ENCODE assay signal across 1 cellular context in the genomic region with DNA sequence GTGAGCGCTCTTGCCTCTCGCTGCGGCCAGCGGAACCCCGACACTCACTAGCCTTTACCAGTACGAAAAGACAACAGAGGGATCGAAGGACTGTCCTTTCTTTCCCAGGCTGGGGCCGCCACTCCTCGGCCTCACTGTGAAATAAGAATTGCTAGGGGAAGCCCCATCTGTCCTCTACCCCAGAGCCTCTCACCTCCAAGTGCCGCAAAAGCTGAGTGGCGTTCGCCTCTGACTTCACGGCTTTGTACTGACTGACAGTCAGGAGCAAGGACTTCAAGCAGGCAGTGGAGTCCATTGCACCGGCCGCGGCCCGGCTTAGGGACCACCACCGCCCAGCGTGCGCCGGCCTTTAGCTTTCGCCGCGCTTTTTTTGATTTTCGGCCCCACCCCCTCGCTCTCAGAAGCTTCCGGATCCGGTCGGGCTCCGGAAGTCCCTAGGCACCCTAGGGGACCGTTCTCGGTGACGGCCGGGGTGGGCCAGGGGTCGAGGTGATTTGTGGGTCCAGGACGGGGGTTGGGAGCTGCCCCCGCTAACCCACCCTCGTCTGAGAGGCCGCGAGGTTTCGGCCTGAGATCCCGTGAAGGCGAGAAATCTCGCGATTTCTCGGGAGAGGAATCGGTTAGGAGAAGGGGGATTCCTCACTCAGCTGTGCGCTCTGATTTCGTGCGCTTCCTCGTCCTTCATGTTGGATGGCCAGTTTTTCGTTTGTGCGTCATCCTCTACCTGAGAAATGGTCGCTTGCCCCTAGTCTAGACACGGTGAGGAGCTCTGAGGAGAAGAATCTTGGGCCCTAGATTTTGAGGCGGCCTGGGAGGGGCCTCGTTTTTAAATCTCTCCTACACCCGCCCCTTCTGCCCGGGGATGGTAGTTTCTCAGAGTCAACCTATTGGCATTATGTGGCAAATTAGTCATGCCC.
A peak's percentile ranks its signal among the peaks of the same experiment; 100 is the strongest.
TF ChIP-seq lines count a peak whose summit lies in the region.

A gene (minus strand): TSS at position 358 of the 917 bp plus-strand sequence. CDS start 63 bp downstream, at position 295.
A gene with protein sequence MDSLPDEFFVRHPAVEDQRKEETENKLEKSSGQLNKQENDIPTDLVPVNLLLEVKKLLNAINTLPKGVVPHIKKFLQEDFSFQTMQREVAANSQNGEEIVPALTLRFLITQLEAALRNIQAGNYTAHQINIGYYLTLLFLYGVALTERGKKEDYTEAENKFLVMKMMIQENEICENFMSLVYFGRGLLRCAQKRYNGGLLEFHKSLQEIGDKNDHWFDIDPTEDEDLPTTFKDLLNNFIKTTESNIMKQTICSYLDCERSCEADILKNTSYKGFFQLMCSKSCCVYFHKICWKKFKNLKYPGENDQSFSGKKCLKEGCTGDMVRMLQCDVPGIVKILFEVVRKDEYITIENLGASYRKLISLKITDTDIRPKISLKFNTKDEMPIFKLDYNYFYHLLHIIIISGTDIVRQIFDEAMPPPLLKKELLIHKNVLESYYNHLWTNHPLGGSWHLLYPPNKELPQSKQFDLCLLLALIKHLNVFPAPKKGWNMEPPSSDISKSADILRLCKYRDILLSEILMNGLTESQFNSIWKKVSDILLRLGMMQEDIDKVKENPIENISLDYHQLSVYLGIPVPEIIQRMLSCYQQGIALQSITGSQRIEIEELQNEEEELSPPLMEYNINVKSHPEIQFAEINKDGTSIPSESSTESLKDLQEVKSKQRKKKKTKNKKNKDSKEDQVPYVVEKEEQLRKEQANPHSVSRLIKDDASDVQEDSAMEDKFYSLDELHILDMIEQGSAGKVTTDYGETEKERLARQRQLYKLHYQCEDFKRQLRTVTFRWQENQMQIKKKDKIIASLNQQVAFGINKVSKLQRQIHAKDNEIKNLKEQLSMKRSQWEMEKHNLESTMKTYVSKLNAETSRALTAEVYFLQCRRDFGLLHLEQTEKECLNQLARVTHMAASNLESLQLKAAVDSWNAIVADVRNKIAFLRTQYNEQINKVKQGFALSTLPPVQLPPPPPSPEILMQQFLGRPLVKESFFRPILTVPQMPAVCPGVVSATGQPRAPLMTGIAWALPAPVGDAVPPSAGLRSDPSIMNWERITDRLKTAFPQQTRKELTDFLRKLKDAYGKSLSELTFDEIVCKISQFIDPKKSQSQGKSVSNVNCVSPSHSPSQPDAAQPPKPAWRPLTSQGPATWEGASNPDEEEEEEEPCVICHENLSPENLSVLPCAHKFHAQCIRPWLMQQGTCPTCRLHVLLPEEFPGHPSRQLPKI (plus strand): TSS at position 642 of the 917 bp plus-strand sequence. CDS start 15,685 bp downstream, outside the sequence.

TF ChIP-seq in HepG2, 621 proteins besides CTCF, POLR2A, EP300 and RAD21 (continued from another document and continues in another):
- TF ChIP-seq, protein P1, sequence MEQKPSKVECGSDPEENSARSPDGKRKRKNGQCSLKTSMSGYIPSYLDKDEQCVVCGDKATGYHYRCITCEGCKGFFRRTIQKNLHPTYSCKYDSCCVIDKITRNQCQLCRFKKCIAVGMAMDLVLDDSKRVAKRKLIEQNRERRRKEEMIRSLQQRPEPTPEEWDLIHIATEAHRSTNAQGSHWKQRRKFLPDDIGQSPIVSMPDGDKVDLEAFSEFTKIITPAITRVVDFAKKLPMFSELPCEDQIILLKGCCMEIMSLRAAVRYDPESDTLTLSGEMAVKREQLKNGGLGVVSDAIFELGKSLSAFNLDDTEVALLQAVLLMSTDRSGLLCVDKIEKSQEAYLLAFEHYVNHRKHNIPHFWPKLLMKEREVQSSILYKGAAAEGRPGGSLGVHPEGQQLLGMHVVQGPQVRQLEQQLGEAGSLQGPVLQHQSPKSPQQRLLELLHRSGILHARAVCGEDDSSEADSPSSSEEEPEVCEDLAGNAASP (CRISPR knock-in tag; IDR thresholded peaks at IDR 0.05; ENCODE audit: borderline replicate concordance): 0 out of 2 replicates have a peak, but pooled peaks have one; percentile 22
- no peak; the same call in 1 of the 2 replicates for TF ChIP-seq STAT5B (CRISPR knock-in tag; IDR thresholded peaks at IDR 0.05)
- TF ChIP-seq RFX1 (IDR thresholded peaks at IDR 0.05): no peak
- TF ChIP-seq, protein P2, sequence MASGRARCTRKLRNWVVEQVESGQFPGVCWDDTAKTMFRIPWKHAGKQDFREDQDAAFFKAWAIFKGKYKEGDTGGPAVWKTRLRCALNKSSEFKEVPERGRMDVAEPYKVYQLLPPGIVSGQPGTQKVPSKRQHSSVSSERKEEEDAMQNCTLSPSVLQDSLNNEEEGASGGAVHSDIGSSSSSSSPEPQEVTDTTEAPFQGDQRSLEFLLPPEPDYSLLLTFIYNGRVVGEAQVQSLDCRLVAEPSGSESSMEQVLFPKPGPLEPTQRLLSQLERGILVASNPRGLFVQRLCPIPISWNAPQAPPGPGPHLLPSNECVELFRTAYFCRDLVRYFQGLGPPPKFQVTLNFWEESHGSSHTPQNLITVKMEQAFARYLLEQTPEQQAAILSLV (CRISPR knock-in tag; IDR thresholded peaks at IDR 0.05; ENCODE audit: borderline replicate concordance): peak; percentile 74; the same call in 1 of the 2 replicates
- TF ChIP-seq PAF1 (CRISPR knock-in tag; IDR thresholded peaks at IDR 0.05): no peak
- no peak for TF ChIP-seq PTBP1 (IDR thresholded peaks at IDR 0.05; ENCODE audit: low read depth, low read length, poor library complexity, severe bottlenecking)
- TF ChIP-seq, protein P3, sequence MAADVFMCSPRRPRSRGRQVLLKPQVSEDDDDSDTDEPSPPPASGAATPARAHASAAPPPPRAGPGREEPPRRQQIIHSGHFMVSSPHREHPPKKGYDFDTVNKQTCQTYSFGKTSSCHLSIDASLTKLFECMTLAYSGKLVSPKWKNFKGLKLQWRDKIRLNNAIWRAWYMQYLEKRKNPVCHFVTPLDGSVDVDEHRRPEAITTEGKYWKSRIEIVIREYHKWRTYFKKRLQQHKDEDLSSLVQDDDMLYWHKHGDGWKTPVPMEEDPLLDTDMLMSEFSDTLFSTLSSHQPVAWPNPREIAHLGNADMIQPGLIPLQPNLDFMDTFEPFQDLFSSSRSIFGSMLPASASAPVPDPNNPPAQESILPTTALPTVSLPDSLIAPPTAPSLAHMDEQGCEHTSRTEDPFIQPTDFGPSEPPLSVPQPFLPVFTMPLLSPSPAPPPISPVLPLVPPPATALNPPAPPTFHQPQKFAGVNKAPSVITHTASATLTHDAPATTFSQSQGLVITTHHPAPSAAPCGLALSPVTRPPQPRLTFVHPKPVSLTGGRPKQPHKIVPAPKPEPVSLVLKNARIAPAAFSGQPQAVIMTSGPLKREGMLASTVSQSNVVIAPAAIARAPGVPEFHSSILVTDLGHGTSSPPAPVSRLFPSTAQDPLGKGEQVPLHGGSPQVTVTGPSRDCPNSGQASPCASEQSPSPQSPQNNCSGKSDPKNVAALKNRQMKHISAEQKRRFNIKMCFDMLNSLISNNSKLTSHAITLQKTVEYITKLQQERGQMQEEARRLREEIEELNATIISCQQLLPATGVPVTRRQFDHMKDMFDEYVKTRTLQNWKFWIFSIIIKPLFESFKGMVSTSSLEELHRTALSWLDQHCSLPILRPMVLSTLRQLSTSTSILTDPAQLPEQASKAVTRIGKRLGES (CRISPR knock-in tag; IDR thresholded peaks at IDR 0.05; ENCODE audit: borderline replicate concordance): no peak
- peak; percentile 90 for TF ChIP-seq THAP11 (CRISPR knock-in tag; IDR thresholded peaks at IDR 0.05)
- TF ChIP-seq ZZZ3 (CRISPR knock-in tag; IDR thresholded peaks at IDR 0.05; ENCODE audit: borderline replicate concordance): peak; percentile 88; the same call in 1 of the 2 replicates
- no peak for TF ChIP-seq ZNF619 (CRISPR knock-in tag; IDR thresholded peaks at IDR 0.05)
- no peak for TF ChIP-seq ZNF207 (IDR thresholded peaks at IDR 0.05; ENCODE audit: borderline replicate concordance)
- peak in 1 of 2 experiments; percentile 58; a peak in 1 of 4 replicates for TF ChIP-seq KLF16 (CRISPR knock-in tag; IDR thresholded peaks at IDR 0.05)
- peak; percentile 100 for TF ChIP-seq ZMYM4 (CRISPR knock-in tag; IDR thresholded peaks at IDR 0.05)
- no peak for TF ChIP-seq SUZ12 (IDR thresholded peaks at IDR 0.05; ENCODE audit: low read depth, low read length)
- no peak for TF ChIP-seq ZNF703 (CRISPR knock-in tag; IDR thresholded peaks at IDR 0.05; ENCODE audit: borderline replicate concordance)
- no peak; the same call in none of the 2 replicates for TF ChIP-seq NCOA2 (CRISPR knock-in tag; IDR thresholded peaks at IDR 0.05)
- TF ChIP-seq CENPX (CRISPR knock-in tag; IDR thresholded peaks at IDR 0.05): no peak
- peak; percentile 70 for TF ChIP-seq GATAD2A (CRISPR knock-in tag; IDR thresholded peaks at IDR 0.05)
- no peak for TF ChIP-seq ZNF3 (CRISPR knock-in tag; IDR thresholded peaks at IDR 0.05)
- TF ChIP-seq ZNF891 (CRISPR knock-in tag; IDR thresholded peaks at IDR 0.05): peak; percentile 10; the same call in 1 of the 2 replicates
- peak; percentile 76; the same call in 1 of the 2 replicates for TF ChIP-seq ZSCAN31 (CRISPR knock-in tag; IDR thresholded peaks at IDR 0.05; ENCODE audit: low read depth)
- 0 out of 2 replicates have a peak, but pooled peaks have one; percentile 19 for TF ChIP-seq CHD4 (IDR thresholded peaks at IDR 0.05; ENCODE audit: borderline replicate concordance, low read length)
- TF ChIP-seq ETV5 (CRISPR knock-in tag; IDR thresholded peaks at IDR 0.05; ENCODE audit: borderline replicate concordance): peak; percentile 85
- TF ChIP-seq SP1 (IDR thresholded peaks at IDR 0.05): no peak
- TF ChIP-seq SP1 (CRISPR knock-in tag; IDR thresholded peaks at IDR 0.05): peak; percentile 76
- peak; percentile 89; the same call in 1 of the 2 replicates for TF ChIP-seq MEF2D (CRISPR knock-in tag; IDR thresholded peaks at IDR 0.05)
- no peak for TF ChIP-seq PCBP2 (optimal IDR thresholded peaks at IDR 0.05; ENCODE audit: low read depth, low read length, poor library complexity, severe bottlenecking)
- TF ChIP-seq NR2C2 (CRISPR knock-in tag; IDR thresholded peaks at IDR 0.05; ENCODE audit: borderline replicate concordance): peak; percentile 90
- TF ChIP-seq ZNF790 (CRISPR knock-in tag; IDR thresholded peaks at IDR 0.05; ENCODE audit: borderline replicate concordance): no peak
- 0 out of 2 replicates have a peak, but pooled peaks have one; percentile 64 for TF ChIP-seq ZNF205 (CRISPR knock-in tag; IDR thresholded peaks at IDR 0.05)
- TF ChIP-seq PHF21A (CRISPR knock-in tag; IDR thresholded peaks at IDR 0.05): peak; percentile 91
- TF ChIP-seq YEATS2 (CRISPR knock-in tag; IDR thresholded peaks at IDR 0.05; ENCODE audit: borderline replicate concordance): peak; percentile 97
- no peak for TF ChIP-seq BCL6 (CRISPR knock-in tag; IDR thresholded peaks at IDR 0.05)
- no peak for TF ChIP-seq ZBTB21 (CRISPR knock-in tag; IDR thresholded peaks at IDR 0.05)
- no peak for TF ChIP-seq ZKSCAN8 (CRISPR knock-in tag; IDR thresholded peaks at IDR 0.05; ENCODE audit: borderline replicate concordance)
- peak; percentile 79 for TF ChIP-seq TAF1 (CRISPR knock-in tag; IDR thresholded peaks at IDR 0.05)
- TF ChIP-seq, protein P4, sequence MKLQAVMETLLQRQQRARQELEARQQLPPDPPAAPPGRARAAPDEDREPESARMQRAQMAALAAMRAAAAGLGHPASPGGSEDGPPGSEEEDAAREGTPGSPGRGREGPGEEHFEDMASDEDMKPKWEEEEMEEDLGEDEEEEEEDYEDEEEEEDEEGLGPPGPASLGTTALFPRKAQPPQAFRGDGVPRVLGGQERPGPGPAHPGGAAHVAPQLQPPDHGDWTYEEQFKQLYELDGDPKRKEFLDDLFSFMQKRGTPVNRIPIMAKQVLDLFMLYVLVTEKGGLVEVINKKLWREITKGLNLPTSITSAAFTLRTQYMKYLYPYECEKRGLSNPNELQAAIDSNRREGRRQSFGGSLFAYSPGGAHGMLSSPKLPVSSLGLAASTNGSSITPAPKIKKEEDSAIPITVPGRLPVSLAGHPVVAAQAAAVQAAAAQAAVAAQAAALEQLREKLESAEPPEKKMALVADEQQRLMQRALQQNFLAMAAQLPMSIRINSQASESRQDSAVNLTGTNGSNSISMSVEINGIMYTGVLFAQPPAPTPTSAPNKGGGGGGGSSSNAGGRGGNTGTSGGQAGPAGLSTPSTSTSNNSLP (IDR thresholded peaks at IDR 0.05; ENCODE audit: low read depth, low read length): no peak
- peak; percentile 32 for TF ChIP-seq SMAD3 (CRISPR knock-in tag; IDR thresholded peaks at IDR 0.05)
- no peak for TF ChIP-seq WIZ (CRISPR knock-in tag; IDR thresholded peaks at IDR 0.05)
- no peak for TF ChIP-seq ZNF552 (CRISPR knock-in tag; IDR thresholded peaks at IDR 0.05; ENCODE audit: borderline replicate concordance)
- TF ChIP-seq TCF12 (IDR thresholded peaks at IDR 0.05): no peak
- TF ChIP-seq TCF12 (CRISPR knock-in tag; IDR thresholded peaks at IDR 0.05): no peak
- peak; percentile 80 for TF ChIP-seq ZNF143 (CRISPR knock-in tag; IDR thresholded peaks at IDR 0.05)
- TF ChIP-seq RXRA (CRISPR knock-in tag; IDR thresholded peaks at IDR 0.05): peak; percentile 86
- TF ChIP-seq AHR (CRISPR knock-in tag; IDR thresholded peaks at IDR 0.05): 0 out of 2 replicates have a peak, but pooled peaks have one; percentile 28
- TF ChIP-seq, protein P5, sequence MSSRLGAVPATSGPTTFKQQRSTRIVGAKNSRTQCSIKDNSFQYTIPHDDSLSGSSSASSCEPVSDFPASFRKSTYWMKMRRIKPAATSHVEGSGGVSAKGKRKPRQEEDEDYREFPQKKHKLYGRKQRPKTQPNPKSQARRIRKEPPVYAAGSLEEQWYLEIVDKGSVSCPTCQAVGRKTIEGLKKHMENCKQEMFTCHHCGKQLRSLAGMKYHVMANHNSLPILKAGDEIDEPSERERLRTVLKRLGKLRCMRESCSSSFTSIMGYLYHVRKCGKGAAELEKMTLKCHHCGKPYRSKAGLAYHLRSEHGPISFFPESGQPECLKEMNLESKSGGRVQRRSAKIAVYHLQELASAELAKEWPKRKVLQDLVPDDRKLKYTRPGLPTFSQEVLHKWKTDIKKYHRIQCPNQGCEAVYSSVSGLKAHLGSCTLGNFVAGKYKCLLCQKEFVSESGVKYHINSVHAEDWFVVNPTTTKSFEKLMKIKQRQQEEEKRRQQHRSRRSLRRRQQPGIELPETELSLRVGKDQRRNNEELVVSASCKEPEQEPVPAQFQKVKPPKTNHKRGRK (CRISPR knock-in tag; IDR thresholded peaks at IDR 0.05): no peak
- peak; percentile 79 for TF ChIP-seq MIXL1 (CRISPR knock-in tag; IDR thresholded peaks at IDR 0.05)
- peak; percentile 7 for TF ChIP-seq ZNF256 (CRISPR knock-in tag; conservative IDR thresholded peaks at IDR 0.05)
- peak; percentile 74 for TF ChIP-seq SP2 (CRISPR knock-in tag; IDR thresholded peaks at IDR 0.05)
- TF ChIP-seq ZSCAN21 (CRISPR knock-in tag; IDR thresholded peaks at IDR 0.05; ENCODE audit: borderline replicate concordance): no peak
- TF ChIP-seq CHD2 (IDR thresholded peaks at IDR 0.05; ENCODE audit: low read depth, low read length): peak; percentile 96
- TF ChIP-seq KLF13 (CRISPR knock-in tag; IDR thresholded peaks at IDR 0.05): no peak
- peak; percentile 31; the same call in 1 of the 2 replicates for TF ChIP-seq ZNF232 (CRISPR knock-in tag; IDR thresholded peaks at IDR 0.05; ENCODE audit: borderline replicate concordance)
- no peak for TF ChIP-seq NBN (conservative IDR thresholded peaks at IDR 0.05)
